Comparison of ENCODE assay signal across 8 cellular contexts in the genomic region with DNA sequence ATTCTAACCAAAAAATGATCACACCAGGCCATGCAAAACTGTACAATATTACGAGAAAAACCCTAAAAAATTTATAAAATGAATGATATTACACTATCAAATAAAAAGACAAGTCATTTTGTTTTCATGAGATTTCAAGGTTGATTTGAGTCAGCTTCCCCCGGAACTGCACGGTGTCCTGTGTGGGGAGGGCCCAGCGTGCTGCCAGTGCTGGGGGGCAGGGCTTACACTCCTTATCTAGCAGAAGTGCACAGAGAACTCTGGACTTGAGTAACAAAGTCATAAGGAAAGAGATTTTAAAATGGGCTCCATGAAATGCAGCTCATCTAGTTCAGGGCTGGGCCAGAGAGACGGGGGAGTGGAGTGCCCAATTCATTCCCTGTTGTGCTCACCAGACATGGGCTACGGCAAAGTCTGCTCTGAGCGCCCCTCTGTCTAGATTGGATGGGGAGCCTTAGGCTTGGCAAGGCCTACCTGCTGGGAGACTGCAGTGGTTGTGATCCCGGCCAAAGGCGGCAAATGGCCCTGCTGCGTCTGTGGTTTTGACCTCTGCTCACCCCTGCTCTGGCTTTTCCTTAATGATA. TPM values are rescaled to one million over a fixed set of nuclear protein-coding genes. Genes with fewer than 3 reads are reported as not detected.
DNase-seq lines count a peak whose midpoint lies in the region; ATAC-seq and TF ChIP-seq lines count a peak whose summit lies in the region.

No MANE protein-coding gene starts in this region.

- peak overlapping the region in 1 of 2 donors; percentile 19 for H3K27ac ChIP-seq in liver (ENCODE audit: low read depth in 1 of 2, low read length in 2 of 2)
- H3K27ac ChIP-seq in A673 (ENCODE audit: low read depth, low read length, poor library complexity, severe bottlenecking): no peak overlapping the region

- H3K36me3 ChIP-seq in liver (ENCODE audit: control insufficient read depth in 4 of 4, insufficient read depth in 3 of 4, low read depth in 1 of 4, low read length in 3 of 4) (peaks cover 4 to 36% (median 13%) of the 10 kb centered on the region in 4 donors), A673 (ENCODE audit: insufficient read depth, low read length, poor library complexity, severe bottlenecking) (no peaks in the 10 kb centered on the region)

- H3K4me3 ChIP-seq in liver (ENCODE audit: low read depth in 1 of 3, low read length in 3 of 3): no peak overlapping the region
- H3K4me3 ChIP-seq in A673 (ENCODE audit: low read depth, low read length, poor library complexity, severe bottlenecking): no peak overlapping the region

- peak in 1 of 2 donors; percentile 11 for TF ChIP-seq RAD21 in liver (IDR thresholded peaks at IDR 0.05)

- H3K27me3 ChIP-seq in liver (ENCODE audit: control insufficient read depth in 4 of 4, insufficient read depth in 4 of 4, low read length in 3 of 4): no peaks in the 10 kb centered on the region
- H3K27me3 ChIP-seq in A673 (replicated peaks; ENCODE audit: insufficient read depth, low read depth, low read length, poor library complexity): no peaks in the 10 kb centered on the region

- no peak overlapping the region for H3K4me3 Mint-ChIP-seq in activated T-helper 1 cell treated with anti-CD3 and anti-CD28 coated beads, Interleukin-12 subunit alpha, Interleukin-12 subunit beta, Interleukin-2, Interleukin-4 antibody, amounts not matched to agents 30 ng/mL and 10 ng/mL and 1 ng/mL, durations not matched to agents 14 hours and 24 hours and 36 hours
- H3K4me3 Mint-ChIP-seq in stimulated activated naive B cell treated with anti-CD40 and anti-IgM and Interleukin-4, amounts not matched to agents 10 μg/mL and 1 μg/mL and 100 μg/mL, for 72 hours: peak overlapping the region in 1 of 2 donors; percentile 55

- H3K27ac Mint-ChIP-seq in activated T-helper 1 cell treated with anti-CD3 and anti-CD28 coated beads, Interleukin-12 subunit alpha, Interleukin-12 subunit beta, Interleukin-2, Interleukin-4 antibody, amounts not matched to agents 30 ng/mL and 10 ng/mL and 1 ng/mL, durations not matched to agents 14 hours and 24 hours and 36 hours: peak overlapping the region; percentile 74
- peak overlapping the region; percentile 70 for H3K27ac Mint-ChIP-seq in stimulated activated naive B cell treated with anti-CD40 and anti-IgM and Interleukin-4, amounts not matched to agents 10 μg/mL and 1 μg/mL and 100 μg/mL, for 72 hours

- intact Hi-C loops in activated T-helper 1 cell treated with anti-CD3 and anti-CD28 coated beads, Interleukin-12 subunit alpha, Interleukin-12 subunit beta, Interleukin-2, Interleukin-4 antibody, amounts not matched to agents 30 ng/mL and 10 ng/mL and 1 ng/mL, durations not matched to agents 14 hours and 24 hours and 36 hours (cut with micrococcal nuclease): no loop called here
- intact Hi-C loops in A673 (cut with micrococcal nuclease; ENCODE audit: unreplicated experiment): no loop called here

- H3K9me3 ChIP-seq in liver (ENCODE audit: control insufficient read depth in 4 of 4, low read length in 3 of 4) (no peaks in the 10 kb centered on the region), A673 (ENCODE audit: low read depth, low read length, poor library complexity, severe bottlenecking) (no peaks in the 10 kb centered on the region)

- peak; percentile 22 for DNase-seq in activated T-helper 1 cell treated with anti-CD3 and anti-CD28 coated beads, Interleukin-12 subunit alpha, Interleukin-12 subunit beta, Interleukin-2, Interleukin-4 antibody, amounts not matched to agents 30 ng/mL and 10 ng/mL and 1 ng/mL, durations not matched to agents 14 hours and 24 hours and 36 hours (ENCODE audit: low spot score)
- DNase-seq in stimulated activated naive B cell treated with anti-CD40 and anti-IgM and Interleukin-4, amounts not matched to agents 10 μg/mL and 1 μg/mL and 100 μg/mL, for 72 hours: peak; percentile 58
- DNase-seq in NCI-H774 (lab: John Stamatoyannopoulos, UW): no peak
- DNase-seq in NCI-H1105 (lab: John Stamatoyannopoulos, UW): no peak
- DNase-seq in A673 (ENCODE audit: low spot score): no peak

- POLR2A ChIA-PET in A673 (lab: Charles Lee; ENCODE audit: low non-redundant PET): no interaction called here

- 45% methylated on average over 10 of the region's 10 CpGs for WGBS in liver

- H3K27me3 Mint-ChIP-seq in activated T-helper 1 cell treated with anti-CD3 and anti-CD28 coated beads, Interleukin-12 subunit alpha, Interleukin-12 subunit beta, Interleukin-2, Interleukin-4 antibody, amounts not matched to agents 30 ng/mL and 10 ng/mL and 1 ng/mL, durations not matched to agents 14 hours and 24 hours and 36 hours (ENCODE audit: insufficient read depth): no peaks in the 10 kb centered on the region
- no peaks in the 10 kb centered on the region for H3K27me3 Mint-ChIP-seq in stimulated activated naive B cell treated with anti-CD40 and anti-IgM and Interleukin-4, amounts not matched to agents 10 μg/mL and 1 μg/mL and 100 μg/mL, for 72 hours

- TF ChIP-seq CTCF in liver (IDR thresholded peaks at IDR 0.05; ENCODE audit: low read depth, low read length, missing input control) (no peak), A673 (conservative IDR thresholded peaks at IDR 0.05; ENCODE audit: low read depth, low read length) (no peak)

- H3K9me3 Mint-ChIP-seq in activated T-helper 1 cell treated with anti-CD3 and anti-CD28 coated beads, Interleukin-12 subunit alpha, Interleukin-12 subunit beta, Interleukin-2, Interleukin-4 antibody, amounts not matched to agents 30 ng/mL and 10 ng/mL and 1 ng/mL, durations not matched to agents 14 hours and 24 hours and 36 hours: no peaks in the 10 kb centered on the region
- H3K9me3 Mint-ChIP-seq in stimulated activated naive B cell treated with anti-CD40 and anti-IgM and Interleukin-4, amounts not matched to agents 10 μg/mL and 1 μg/mL and 100 μg/mL, for 72 hours: no peaks in the 10 kb centered on the region

- H3K36me3 Mint-ChIP-seq in activated T-helper 1 cell treated with anti-CD3 and anti-CD28 coated beads, Interleukin-12 subunit alpha, Interleukin-12 subunit beta, Interleukin-2, Interleukin-4 antibody, amounts not matched to agents 30 ng/mL and 10 ng/mL and 1 ng/mL, durations not matched to agents 14 hours and 24 hours and 36 hours (ENCODE audit: low read depth): peaks cover 8% of the 10 kb centered on the region
- peaks cover 20 to 23% of the 10 kb centered on the region in 2 donors for H3K36me3 Mint-ChIP-seq in stimulated activated naive B cell treated with anti-CD40 and anti-IgM and Interleukin-4, amounts not matched to agents 10 μg/mL and 1 μg/mL and 100 μg/mL, for 72 hours

- H3K4me1 Mint-ChIP-seq in activated T-helper 1 cell treated with anti-CD3 and anti-CD28 coated beads, Interleukin-12 subunit alpha, Interleukin-12 subunit beta, Interleukin-2, Interleukin-4 antibody, amounts not matched to agents 30 ng/mL and 10 ng/mL and 1 ng/mL, durations not matched to agents 14 hours and 24 hours and 36 hours (ENCODE audit: low read depth): peaks cover 18% of the 10 kb centered on the region
- H3K4me1 Mint-ChIP-seq in stimulated activated naive B cell treated with anti-CD40 and anti-IgM and Interleukin-4, amounts not matched to agents 10 μg/mL and 1 μg/mL and 100 μg/mL, for 72 hours: peaks cover 25 to 35% of the 10 kb centered on the region in 2 donors

- BruUV-seq in A673 (replicated peaks; lab: Mats Ljungman, UMichigan): no TSS peak

- no peak overlapping the region for H3K9ac ChIP-seq in liver (ENCODE audit: low read depth in 1 of 2, low read length in 2 of 2)

- H3K4me1 ChIP-seq in liver (ENCODE audit: control insufficient read depth in 4 of 4, insufficient read depth in 4 of 4, low read length in 3 of 4) (peaks cover 6 to 9% (median 7%) of the 10 kb centered on the region in 4 donors), A673 (ENCODE audit: insufficient read depth, low read length, poor library complexity, severe bottlenecking) (no peaks in the 10 kb centered on the region)

- ATAC-seq in GM18511 (IDR thresholded peaks at IDR 0.05; ENCODE audit: unreplicated experiment) (peak; percentile 87), HG03432 (IDR thresholded peaks at IDR 0.05; ENCODE audit: unreplicated experiment) (peak; percentile 85)
- ATAC-seq in stimulated activated naive B cell treated with anti-CD40 and anti-IgM and Interleukin-4, amounts not matched to agents 10 μg/mL and 1 μg/mL and 100 μg/mL, for 72 hours (replicated peaks): peak; percentile 92 to 94

- CTCF ChIA-PET in A673 (lab: Charles Lee): no interaction called here

TF ChIP-seq in liver, 16 proteins besides CTCF, POLR2A, EP300 and RAD21 (continues in another document):
- TF ChIP-seq GABPA (IDR thresholded peaks at IDR 0.05 in 1 of 2, conservative IDR thresholded peaks at IDR 0.05 in 1 of 2): no peak
- peak; percentile 40 for TF ChIP-seq HNF4G (IDR thresholded peaks at IDR 0.05)
- TF ChIP-seq, protein P1, sequence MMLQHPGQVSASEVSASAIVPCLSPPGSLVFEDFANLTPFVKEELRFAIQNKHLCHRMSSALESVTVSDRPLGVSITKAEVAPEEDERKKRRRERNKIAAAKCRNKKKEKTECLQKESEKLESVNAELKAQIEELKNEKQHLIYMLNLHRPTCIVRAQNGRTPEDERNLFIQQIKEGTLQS (IDR thresholded peaks at IDR 0.05): no peak
- no peak for TF ChIP-seq EGR1 (IDR thresholded peaks at IDR 0.05; ENCODE audit: low read depth in 2 of 2)

RNA-seq across cellular contexts. Expression of a gene that starts 50.1 kb away (rescaled TPM):
- 33.1 and 33.8 TPM in 2 replicates for total RNA-seq in activated T-helper 1 cell treated with anti-CD3 and anti-CD28 coated beads, Interleukin-12 subunit alpha, Interleukin-12 subunit beta, Interleukin-2, Interleukin-4 antibody, amounts not matched to agents 30 ng/mL and 10 ng/mL and 1 ng/mL, durations not matched to agents 14 hours and 24 hours and 36 hours
- total RNA-seq in liver (10 to 100 TPM; 24.4 to 57.1 TPM), A673 (2021) (7.7 and 10.0 TPM in 2 replicates)
- 10 to 100 TPM; 52.8 to 60.0 TPM for polyA plus RNA-seq in liver

Comparison
In these comparisons a context has a peak if more than half of its experiments do, and no peak if none do; other contexts are left out.
1. DNase-seq: peak in activated T-helper 1 cell treated with anti-CD3 and anti-CD28 coated beads, Interleukin-12 subunit alpha, Interleukin-12 subunit beta, Interleukin-2, Interleukin-4 antibody, amounts not matched to agents 30 ng/mL and 10 ng/mL and 1 ng/mL, durations not matched to agents 14 hours and 24 hours and 36 hours (single experiment) and stimulated activated naive B cell treated with anti-CD40 and anti-IgM and Interleukin-4, amounts not matched to agents 10 μg/mL and 1 μg/mL and 100 μg/mL, for 72 hours (single experiment); none in NCI-H774 (single experiment), NCI-H1105 (single experiment) and A673 (single experiment).
2. Peak in every context shown above with its lines, with median percentiles within 50 percentile points of each other: ATAC-seq.